ENCODE assay signal across 29 cellular contexts in the genomic region with DNA sequence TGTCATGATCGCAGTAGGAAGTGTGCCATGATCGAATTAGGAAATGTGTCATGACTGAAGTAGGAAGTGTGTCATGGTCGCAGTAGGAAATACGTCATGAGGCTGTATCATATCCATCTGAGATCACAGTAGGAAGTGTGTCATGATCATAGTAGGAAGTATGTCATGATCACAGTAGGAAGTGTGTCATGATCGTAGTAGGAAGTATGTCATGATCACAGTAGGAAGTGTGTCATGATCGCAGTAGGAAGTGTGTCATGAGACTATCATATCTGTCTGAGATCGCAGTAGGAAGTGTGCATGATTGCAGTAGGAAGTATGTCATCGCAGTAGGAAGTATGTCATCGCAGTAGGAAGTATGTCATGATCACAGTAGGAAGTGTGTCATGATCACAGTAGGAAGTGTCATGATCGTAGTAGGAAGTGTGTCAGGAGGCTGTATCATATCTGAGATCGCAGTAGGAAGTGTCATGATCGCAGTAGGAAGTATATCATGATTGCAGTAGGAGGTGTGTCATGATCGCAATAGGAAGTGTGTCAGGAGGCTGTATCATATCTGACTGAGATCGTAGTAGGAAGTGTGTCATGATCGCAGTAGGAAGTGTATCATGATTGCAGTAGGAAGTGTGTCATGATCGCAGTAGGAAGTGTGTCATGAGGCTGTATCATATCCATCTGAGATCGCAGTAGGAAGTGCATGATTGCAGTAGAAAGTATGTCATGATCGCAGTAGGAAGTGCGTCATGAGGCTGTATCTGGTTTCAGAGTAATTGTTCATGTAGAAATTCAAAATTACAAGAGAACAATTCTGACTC.
"Had no signal": no experiment of that assay in that cellular context is flagged by ENCODE, and none has a peak within 500 bp of the region (broad histone marks: within the 10 kb centered on the region; RNA-seq: fewer than 3 reads in every experiment).

No MANE protein-coding gene starts in this region.

- H3K4me3 ChIP-seq: adrenal gland, body of pancreas, cardiac muscle cell, colonic mucosa, dorsolateral prefrontal cortex, heart right ventricle, stomach, tibial artery had no signal

- H3K27ac ChIP-seq: adrenal gland, body of pancreas, cardiac muscle cell, colonic mucosa, dorsolateral prefrontal cortex, foreskin keratinocyte, heart right ventricle, parathyroid adenoma, stomach, tibial artery had no signal

- FAIRE-seq: islet of Langerhans had no signal

- H2AFZ ChIP-seq: parathyroid adenoma had no signal

- H3K9me3 Mint-ChIP-seq: mesothelial cell of epicardium; stimulated activated effector memory CD8-positive, alpha-beta T cell treated with anti-CD3 and anti-CD28 coated beads, Interleukin-12 subunit alpha, Interleukin-12 subunit beta, amount 100 ng/mL, for 72 hours; T-cell had no signal

- H3K9me3 ChIP-seq: adrenal gland, body of pancreas, colonic mucosa, stomach, tibial artery had no signal

- H3K4me1 ChIP-seq: adrenal gland, body of pancreas, colonic mucosa, foreskin keratinocyte, parathyroid adenoma, stomach, tibial artery had no signal

- H3K27me3 ChIP-seq: adrenal gland, body of pancreas, cardiac muscle cell, colonic mucosa, dorsolateral prefrontal cortex, foreskin keratinocyte, heart right ventricle, stomach, tibial artery had no signal

- H3K9ac ChIP-seq: parathyroid adenoma had no signal

- ATAC-seq: activated CD4-positive, alpha-beta T cell treated with anti-CD3 and anti-CD28 coated beads for 36 hours; activated naive CD4-positive, alpha-beta T cell treated with anti-CD3 and anti-CD28 coated beads, Interleukin-2, amount 50 U/mL, for 72 hours; activated T-cell treated with anti-CD3 and anti-CD28 coated beads, Interleukin-2, amount 50 U/mL, for 72 hours; body of pancreas; foreskin keratinocyte; heart right ventricle; left colon; naive thymus-derived CD4-positive, alpha-beta T cell; right cardiac atrium; stimulated activated effector memory CD8-positive, alpha-beta T cell treated with anti-CD3 and anti-CD28 coated beads, Interleukin-12 subunit alpha, Interleukin-12 subunit beta, amount 100 ng/mL, for 72 hours; T-cell had no signal

- H3K4me3 Mint-ChIP-seq: activated B cell treated with CpG ODN at 0.5 μM for 24 hours; activated CD4-positive, alpha-beta T cell treated with anti-CD3 and anti-CD28 coated beads for 36 hours; activated T-cell treated with anti-CD3 and anti-CD28 coated beads, Interleukin-2, amount 50 U/mL, for 72 hours; mesothelial cell of epicardium; naive thymus-derived CD4-positive, alpha-beta T cell; stimulated activated effector memory CD8-positive, alpha-beta T cell treated with anti-CD3 and anti-CD28 coated beads, Interleukin-12 subunit alpha, Interleukin-12 subunit beta, amount 100 ng/mL, for 72 hours; T-cell had no signal

- H3K79me2 ChIP-seq: parathyroid adenoma had no signal

- H3K4me1 Mint-ChIP-seq: activated B cell treated with CpG ODN at 0.5 μM for 24 hours; activated CD4-positive, alpha-beta T cell treated with anti-CD3 and anti-CD28 coated beads for 36 hours; mesothelial cell of epicardium; stimulated activated effector memory CD8-positive, alpha-beta T cell treated with anti-CD3 and anti-CD28 coated beads, Interleukin-12 subunit alpha, Interleukin-12 subunit beta, amount 100 ng/mL, for 72 hours; T-cell had no signal

- H3K27ac Mint-ChIP-seq: activated B cell treated with CpG ODN at 0.5 μM for 24 hours; activated CD4-positive, alpha-beta T cell treated with anti-CD3 and anti-CD28 coated beads for 36 hours; mesothelial cell of epicardium; stimulated activated effector memory CD8-positive, alpha-beta T cell treated with anti-CD3 and anti-CD28 coated beads, Interleukin-12 subunit alpha, Interleukin-12 subunit beta, amount 100 ng/mL, for 72 hours had no signal

- DNase-seq: activated B cell treated with CpG ODN at 0.5 μM for 24 hours; activated CD4-positive, alpha-beta T cell treated with anti-CD3 and anti-CD28 coated beads for 36 hours; activated CD4-positive, alpha-beta T cell treated with anti-CD3 and anti-CD28 coated beads, Interleukin-2, amount 50 U/mL, for 4 hours; activated naive CD4-positive, alpha-beta T cell; activated T-cell treated with anti-CD3 and anti-CD28 coated beads for 4 hours; activated T-cell treated with anti-CD3 and anti-CD28 coated beads, Interleukin-2, amount 50 U/mL, for 72 hours; adrenal gland; aorta; body of pancreas; cerebellar nuclear complex; colonic mucosa; dorsolateral prefrontal cortex; effector memory CD4-positive, alpha-beta T cell; foreskin keratinocyte; heart right ventricle; left colon; naive thymus-derived CD4-positive, alpha-beta T cell; nucleus accumbens; right cardiac atrium; stimulated activated CD4-positive, alpha-beta T cell treated with anti-CD3 and anti-CD28 coated beads, Interleukin-4, amount 100 ng/mL, for 24 hours; stomach; T-cell; tibial artery had no signal

- H3K27me3 Mint-ChIP-seq: activated B cell treated with CpG ODN at 0.5 μM for 24 hours; activated CD4-positive, alpha-beta T cell treated with anti-CD3 and anti-CD28 coated beads for 36 hours; naive thymus-derived CD4-positive, alpha-beta T cell; T-cell had no signal

- H3K36me3 ChIP-seq: cardiac muscle cell, colonic mucosa had no signal
